15 cellular contexts compared by ENCODE assay signal in genomic region chr12:118417942-118418341, GRCh38. TPM values are rescaled to one million over a fixed set of nuclear protein-coding genes. Genes with fewer than 3 reads are reported as not detected.
A peak's percentile ranks its signal among the peaks of the same experiment; 100 is the strongest.
DNase-seq lines count a peak whose midpoint lies in the region; ATAC-seq and TF ChIP-seq lines count a peak whose summit lies in the region.
"Had no signal": no experiment of that assay in that cellular context is flagged by ENCODE, and none has a peak within 500 bp of the region (broad histone marks: within the 10 kb centered on the region; RNA-seq: fewer than 3 reads in every experiment).

No MANE protein-coding gene starts in this region.

- BruUV-seq in PC-3 (replicated peaks; lab: Mats Ljungman, UMichigan): no TSS peak

- intact Hi-C loops in PC-3 (cut with micrococcal nuclease): no loop called here

- H4K20me1 ChIP-seq in PC-3 (ENCODE audit: low read length): no peaks in the 10 kb centered on the region

- TF ChIP-seq CTCF in PC-3 (conservative IDR thresholded peaks at IDR 0.05; ENCODE audit: low read depth, low read length) (no peak), RWPE1 (conservative IDR thresholded peaks at IDR 0.05; ENCODE audit: low read depth) (no peak)

- H3K27me3 ChIP-seq in ACC112 (ENCODE audit: insufficient read depth, low read length): no peaks in the 10 kb centered on the region
- H3K27me3 ChIP-seq in PC-3 (ENCODE audit: low read length): no peaks in the 10 kb centered on the region
- H3K27me3 ChIP-seq: BLaER1 treated with 17β-estradiol and CSF1 and Interleukin-3, amounts not matched to agents 10 nM and 100 nM had no signal

- peaks cover 20% of the 10 kb centered on the region; the same call in 1 of the 2 replicates for H3K36me3 ChIP-seq in ACC112 (ENCODE audit: insufficient read depth, low read length)
- H3K36me3 ChIP-seq in PC-3 (ENCODE audit: low read depth, low read length): peaks cover 36% of the 10 kb centered on the region

- DNase-seq in PC-3 (no peak), left lobe of liver (ENCODE audit: low spot score) (no peak), islet precursor cell (no peak), Ammon's horn (ENCODE audit: low spot score) (no peak), RWPE1 (ENCODE audit: low spot score) (no peak)
- DNase-seq: Calu3; CD8-positive, alpha-beta T cell; DMS79 treated with DMSO at 0.1 percent for 48 hours; GF-D8; GOT3; H7 had no signal

- no peaks in the 10 kb centered on the region for H3F3A ChIP-seq in PC-3 (ENCODE audit: low read length, unreplicated experiment)

- H3K9me2 ChIP-seq in PC-3 (replicated peaks; ENCODE audit: low read length): no peaks in the 10 kb centered on the region

- peak overlapping the region; percentile 0; the same call in 1 of the 2 replicates for H3K4me2 ChIP-seq in PC-3 (ENCODE audit: low read length)
- H3K4me2 ChIP-seq: A549; BLaER1 treated with 17β-estradiol and CSF1 and Interleukin-3, amounts not matched to agents 10 nM and 100 nM had no signal

- H3K27ac ChIP-seq in ACC112 (ENCODE audit: low read depth, low read length): peak overlapping the region; percentile 22; the same call in 1 of the 2 replicates
- no peak overlapping the region for H3K27ac ChIP-seq in PC-3 (ENCODE audit: low read length)
- no peak overlapping the region for H3K27ac ChIP-seq in RWPE1
- H3K27ac ChIP-seq: A549; BLaER1 treated with 17β-estradiol and CSF1 and Interleukin-3, amounts not matched to agents 10 nM and 100 nM had no signal

- no peaks in the 10 kb centered on the region for H3K79me2 ChIP-seq in ACC112 (ENCODE audit: control insufficient read depth, insufficient read depth, low read length, unreplicated experiment)
- H3K79me2 ChIP-seq in PC-3 (ENCODE audit: low read length): no peaks in the 10 kb centered on the region

- H3K4me1 ChIP-seq in ACC112 (ENCODE audit: control insufficient read depth, insufficient read depth, low read length, unreplicated experiment) (peaks cover 16% of the 10 kb centered on the region), PC-3 (ENCODE audit: insufficient read depth, low read length) (peaks cover 23% of the 10 kb centered on the region)
- H3K4me1 ChIP-seq: BLaER1 treated with 17β-estradiol and CSF1 and Interleukin-3, amounts not matched to agents 10 nM and 100 nM had no signal

- POLR2A ChIA-PET in PC-3 (lab: Charles Lee; ENCODE audit: unreplicated experiment): interaction anchor here (0.6 kb wide), 2 partner anchors 18 to 666 kb away, joined by 3 read pairs; no protein-coding TSS in a partner anchor
- POLR2A ChIA-PET in RWPE1 (lab: Yijun Ruan, JAX; ENCODE audit: low non-redundant PET): no interaction called here

- no peak overlapping the region for H3K4me3 ChIP-seq in ACC112 (ENCODE audit: low read depth, low read length)
- H3K4me3 ChIP-seq in PC-3 (ENCODE audit: low read length): no peak overlapping the region
- H3K4me3 ChIP-seq: A549; BLaER1 treated with 17β-estradiol and CSF1 and Interleukin-3, amounts not matched to agents 10 nM and 100 nM had no signal

- ATAC-seq in PC-3: no peak
- peak; percentile 54 for ATAC-seq in left lobe of liver
- ATAC-seq: A549; CD8-positive, alpha-beta T cell; HCT116 had no signal

- no peak overlapping the region for H3K9ac ChIP-seq in PC-3 (ENCODE audit: low read length)
- H3K9ac ChIP-seq: BLaER1 treated with 17β-estradiol and CSF1 and Interleukin-3, amounts not matched to agents 10 nM and 100 nM had no signal

- no peak overlapping the region for H2AFZ ChIP-seq in ACC112 (ENCODE audit: low read length, unreplicated experiment)
- H2AFZ ChIP-seq in PC-3 (ENCODE audit: low read length): no peak overlapping the region

- H3K9me3 ChIP-seq in PC-3 (ENCODE audit: low read length): no peaks in the 10 kb centered on the region
- H3K9me3 ChIP-seq: A549; BLaER1 treated with 17β-estradiol and CSF1 and Interleukin-3, amounts not matched to agents 10 nM and 100 nM had no signal

- CTCF ChIA-PET in PC-3 (lab: Charles Lee) (no interaction called here), RWPE1 (lab: Yijun Ruan, JAX) (no interaction called here)

RNA-seq across cellular contexts. Expression of gene SUDS3, which starts 41.6 kb away (rescaled TPM):
- 57.4 and 62.8 TPM in 2 replicates for total RNA-seq in PC-3 (2014; rRNA removed)
- 10.8 TPM for total RNA-seq in left lobe of liver

RNA-seq across cellular contexts. Expression of gene TAOK3, which starts 45.2 kb away (rescaled TPM):
- total RNA-seq in PC-3 (2014; rRNA removed) (15.9 and 27.9 TPM in 2 replicates), left lobe of liver (15.5 TPM)
